Comparison of ENCODE assay signal across 8 cellular contexts in the genomic region with DNA sequence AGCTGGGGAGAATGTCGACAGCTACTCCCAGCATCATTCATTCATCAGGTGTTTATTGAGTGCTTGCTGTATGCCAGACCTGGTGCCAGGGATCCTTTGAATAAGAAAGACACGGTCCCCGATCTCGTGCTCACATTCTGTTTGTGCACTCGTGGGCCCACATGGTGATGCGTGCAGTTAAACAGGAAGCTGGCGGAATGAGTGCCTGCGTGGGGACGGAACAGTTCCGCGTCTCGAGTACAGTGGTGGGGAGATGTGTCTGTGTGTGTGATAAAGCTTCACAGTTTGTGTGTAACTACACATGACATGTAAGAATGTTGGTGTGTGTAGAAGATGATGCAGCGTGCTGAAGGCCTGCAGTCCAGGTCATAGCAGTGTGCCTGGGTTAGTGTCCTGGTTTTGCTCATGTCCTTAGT. TPM values are rescaled to one million over a fixed set of nuclear protein-coding genes. Genes with fewer than 3 reads are reported as not detected.
DNase-seq lines count a peak whose midpoint lies in the region; ATAC-seq and TF ChIP-seq lines count a peak whose summit lies in the region.

No MANE protein-coding gene starts in this region.

- CTCF ChIA-PET in CD4-positive, alpha-beta T cell (lab: Charles Lee) = interaction anchor here (1.3 to 2.2 kb wide), 6 partner anchors 8 to 301 kb away, joined by 3 to 14 read pairs (median 5); no protein-coding TSS in a partner anchor

- H3K36me3 ChIP-seq in HAP-1 (replicated peaks) = peaks cover 44% of the 10 kb centered on the region

- peaks cover 99% of the 10 kb centered on the region for H3K36me3 Mint-ChIP-seq in CD4-positive, alpha-beta T cell (ENCODE audit: low read depth)
- H3K36me3 Mint-ChIP-seq in stimulated activated effector memory CD8-positive, alpha-beta T cell treated with anti-CD3 and anti-CD28 coated beads, Interleukin-12 subunit alpha, Interleukin-12 subunit beta, amount 100 ng/mL, for 72 hours = peaks cover 100% of the 10 kb centered on the region

- peak overlapping the region; percentile 96 for H3K27ac Mint-ChIP-seq in CD4-positive, alpha-beta T cell
- H3K27ac Mint-ChIP-seq in stimulated activated effector memory CD8-positive, alpha-beta T cell treated with anti-CD3 and anti-CD28 coated beads, Interleukin-12 subunit alpha, Interleukin-12 subunit beta, amount 100 ng/mL, for 72 hours = peak overlapping the region; percentile 93

- H3K4me3 ChIP-seq in HAP-1 = no peak overlapping the region

- H3K9me3 Mint-ChIP-seq in CD4-positive, alpha-beta T cell = no peaks in the 10 kb centered on the region
- no peaks in the 10 kb centered on the region for H3K9me3 Mint-ChIP-seq in stimulated activated effector memory CD8-positive, alpha-beta T cell treated with anti-CD3 and anti-CD28 coated beads, Interleukin-12 subunit alpha, Interleukin-12 subunit beta, amount 100 ng/mL, for 72 hours

- H3K4me3 Mint-ChIP-seq in CD4-positive, alpha-beta T cell = peak overlapping the region; percentile 85
- H3K4me3 Mint-ChIP-seq in stimulated activated effector memory CD8-positive, alpha-beta T cell treated with anti-CD3 and anti-CD28 coated beads, Interleukin-12 subunit alpha, Interleukin-12 subunit beta, amount 100 ng/mL, for 72 hours = peak overlapping the region; percentile 73

- no peaks in the 10 kb centered on the region for H3K27me3 ChIP-seq in CD4-positive, alpha-beta T cell (ENCODE audit: control insufficient read depth, insufficient read depth, low read length)
- no peaks in the 10 kb centered on the region for H3K27me3 ChIP-seq in HAP-1 (ENCODE audit: low read depth)

- in situ Hi-C loops in HAP-1 (cut with MboI; ENCODE audit: low sequenced_read_pairs) = loop anchor here (25.0 kb wide), 2 partner anchors 815 to 1010 kb away; a partner anchor contains a TSS

- DNase-seq in CD4-positive, alpha-beta T cell = peak; percentile 57 to 83 (median 68)
- DNase-seq in activated CD4-positive, alpha-beta T cell treated with anti-CD3 and anti-CD28 coated beads for 48 hours = peak; percentile 58
- DNase-seq in globus pallidus (ENCODE audit: low spot score) (peak; percentile 20), NCI-H128 (lab: John Stamatoyannopoulos, UW; ENCODE audit: unreplicated experiment) (no peak), SW480 (ENCODE audit: low spot score) (no peak), HAP-1 (ENCODE audit: low spot score in 2 of 2) (no peak)
- DNase-seq in stimulated activated effector memory CD8-positive, alpha-beta T cell treated with anti-CD3 and anti-CD28 coated beads, Interleukin-12 subunit alpha, Interleukin-12 subunit beta, amount 100 ng/mL, for 72 hours (ENCODE audit: low spot score in 2 of 2) = no peak

- ATAC-seq in CD4-positive, alpha-beta T cell (ENCODE audit: poor library complexity) = peak; percentile 50
- ATAC-seq in HG02610 (IDR thresholded peaks at IDR 0.05; ENCODE audit: unreplicated experiment) = peak; percentile 1
- ATAC-seq in stimulated activated effector memory CD8-positive, alpha-beta T cell treated with anti-CD3 and anti-CD28 coated beads, Interleukin-12 subunit alpha, Interleukin-12 subunit beta, amount 100 ng/mL, for 72 hours = peak; percentile 20

- intact Hi-C loops in CD4-positive, alpha-beta T cell (cut with DNase I, micrococcal nuclease) = loop anchor here (1.0 to 5.0 kb wide), 6 partner anchors 8 to 1260 kb away; a partner anchor contains a TSS

- TF ChIP-seq CTCF in CD4-positive, alpha-beta T cell (IDR thresholded peaks at IDR 0.05) = no peak

- H3K27ac ChIP-seq in CD4-positive, alpha-beta T cell (ENCODE audit: low read depth, low read length) = peak overlapping the region; percentile 99

- POLR2A ChIA-PET in CD4-positive, alpha-beta T cell (lab: Charles Lee) = interaction anchor here (0.6 to 7.1 kb wide), 29 partner anchors 7 to 1712 kb away, joined by 3 to 150 read pairs (median 9); a partner anchor contains a TSS

- H3K9me3 ChIP-seq in CD4-positive, alpha-beta T cell (ENCODE audit: control insufficient read depth, low read length) = no peaks in the 10 kb centered on the region
- H3K9me3 ChIP-seq in HAP-1 = no peaks in the 10 kb centered on the region

- H3K4me1 ChIP-seq in HAP-1 = no peaks in the 10 kb centered on the region

- peaks cover 95% of the 10 kb centered on the region for H3K4me1 Mint-ChIP-seq in CD4-positive, alpha-beta T cell (ENCODE audit: low read depth)
- peaks cover 93% of the 10 kb centered on the region for H3K4me1 Mint-ChIP-seq in stimulated activated effector memory CD8-positive, alpha-beta T cell treated with anti-CD3 and anti-CD28 coated beads, Interleukin-12 subunit alpha, Interleukin-12 subunit beta, amount 100 ng/mL, for 72 hours

- peaks cover 9% of the 10 kb centered on the region for H3K27me3 Mint-ChIP-seq in CD4-positive, alpha-beta T cell

RNA-seq across cellular contexts. Expression of a gene that starts 6.5 kb away (rescaled TPM):
- 100 to 1,000 TPM; 604 to 645 TPM for total RNA-seq in CD4-positive, alpha-beta T cell

RNA-seq across cellular contexts. Expression of a gene that starts 46.6 kb away (rescaled TPM):
- 10 to 100 TPM; 58.8 to 60.7 TPM for total RNA-seq in CD4-positive, alpha-beta T cell

Comparison
In these comparisons a context has a peak if more than half of its experiments do, and no peak if none do; other contexts are left out.
1. DNase-seq: peak in CD4-positive, alpha-beta T cell (10 of 10), activated CD4-positive, alpha-beta T cell treated with anti-CD3 and anti-CD28 coated beads for 48 hours (single experiment) and globus pallidus (single experiment); none in stimulated activated effector memory CD8-positive, alpha-beta T cell treated with anti-CD3 and anti-CD28 coated beads, Interleukin-12 subunit alpha, Interleukin-12 subunit beta, amount 100 ng/mL, for 72 hours (0 of 2), NCI-H128 (single experiment), SW480 (single experiment) and HAP-1 (0 of 2).
2. Peak in every context shown above with its lines, with median percentiles within 50 percentile points of each other: ATAC-seq.